In the genomic region with DNA sequence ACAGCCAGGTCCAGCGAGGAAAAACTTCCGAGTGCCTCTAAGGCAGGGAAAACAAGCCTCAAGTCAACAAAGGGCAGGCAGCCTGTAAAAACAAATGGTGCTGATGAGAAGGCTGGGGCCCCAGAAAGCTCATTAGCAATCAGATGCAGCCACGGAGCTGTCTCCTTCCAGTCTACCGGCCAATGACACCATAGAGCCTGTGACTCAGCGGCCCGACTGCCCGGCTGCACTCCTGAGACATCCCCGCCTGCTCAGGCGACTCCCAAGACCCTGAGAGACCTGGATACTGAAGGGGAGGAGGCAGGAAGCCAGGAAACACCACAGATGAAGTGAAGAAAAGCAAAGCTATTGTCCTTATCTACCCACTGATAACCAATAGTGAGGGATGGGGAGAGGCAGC, we compare ENCODE assay signal across 11 cellular contexts.
DNase-seq lines count a peak whose midpoint lies in the region; ATAC-seq and TF ChIP-seq lines count a peak whose summit lies in the region.
"Had no signal": no experiment of that assay in that cellular context is flagged by ENCODE, and none has a peak within 500 bp of the region (broad histone marks: within the 10 kb centered on the region; RNA-seq: fewer than 3 reads in every experiment).

No MANE protein-coding gene starts in this region.

- H3K36me3 ChIP-seq in thyroid gland (no peaks in the 10 kb centered on the region), vagina (no peaks in the 10 kb centered on the region)
- H3K36me3 ChIP-seq: transverse colon had no signal

- WGBS in thyroid gland, 2 donors, result 27 to 29% methylated on average over 5 to 9 of the region's 9 CpGs

- no peaks in the 10 kb centered on the region for H3K4me1 Mint-ChIP-seq in activated CD8-positive, alpha-beta T cell treated with anti-CD3 and anti-CD28 coated beads for 36 hours (ENCODE audit: low read depth)

- POLR2A ChIA-PET in activated CD8-positive, alpha-beta T cell treated with anti-CD3 and anti-CD28 coated beads for 36 hours (lab: Charles Lee), result no interaction called here

- H3K27me3 Mint-ChIP-seq in activated CD8-positive, alpha-beta T cell treated with anti-CD3 and anti-CD28 coated beads for 36 hours, result no peaks in the 10 kb centered on the region

- no peak overlapping the region for H3K27ac Mint-ChIP-seq in activated CD8-positive, alpha-beta T cell treated with anti-CD3 and anti-CD28 coated beads for 36 hours

- no peaks in the 10 kb centered on the region for H3K36me3 Mint-ChIP-seq in activated CD8-positive, alpha-beta T cell treated with anti-CD3 and anti-CD28 coated beads for 36 hours (ENCODE audit: low read depth)

- ATAC-seq in activated CD8-positive, alpha-beta T cell treated with anti-CD3 and anti-CD28 coated beads for 36 hours, result no peak

- H3K4me1 ChIP-seq in thyroid gland (no peaks in the 10 kb centered on the region), vagina (no peaks in the 10 kb centered on the region)
- H3K4me1 ChIP-seq: transverse colon had no signal

- H3K4me3 ChIP-seq in thyroid gland (replicated peaks in 1 of 3) (no peak overlapping the region), vagina (no peak overlapping the region)
- H3K4me3 ChIP-seq: transverse colon had no signal

- TF ChIP-seq POLR2A in thyroid gland (IDR thresholded peaks at IDR 0.05) (no peak), vagina (IDR thresholded peaks at IDR 0.05) (no peak)

- H3K4me3 Mint-ChIP-seq in activated CD8-positive, alpha-beta T cell treated with anti-CD3 and anti-CD28 coated beads for 36 hours, result no peak overlapping the region

- intact Hi-C loops in thyroid gland (cut with DNase I) (no loop called here), vagina (cut with DNase I) (no loop called here)
- intact Hi-C loops in activated CD8-positive, alpha-beta T cell treated with anti-CD3 and anti-CD28 coated beads for 36 hours (cut with micrococcal nuclease), result no loop called here

- H3K9me3 ChIP-seq in thyroid gland, result no peaks in the 10 kb centered on the region
- no peaks in the 10 kb centered on the region for H3K9me3 ChIP-seq in vagina
- H3K9me3 ChIP-seq: transverse colon had no signal

- H3K9me3 Mint-ChIP-seq in activated CD8-positive, alpha-beta T cell treated with anti-CD3 and anti-CD28 coated beads for 36 hours, result no peaks in the 10 kb centered on the region

- H3K27me3 ChIP-seq in thyroid gland (no peaks in the 10 kb centered on the region), vagina (no peaks in the 10 kb centered on the region)
- H3K27me3 ChIP-seq: transverse colon had no signal

- TF ChIP-seq CTCF in thyroid gland (IDR thresholded peaks at IDR 0.05), result no peak
- no peak for TF ChIP-seq CTCF in activated CD8-positive, alpha-beta T cell treated with anti-CD3 and anti-CD28 coated beads for 36 hours (IDR thresholded peaks at IDR 0.05)
- no peak for TF ChIP-seq CTCF in vagina (IDR thresholded peaks at IDR 0.05)

- CTCF ChIA-PET in activated CD8-positive, alpha-beta T cell treated with anti-CD3 and anti-CD28 coated beads for 36 hours (lab: Charles Lee), result no interaction called here

- peak; percentile 41 for DNase-seq in M059J (ENCODE audit: low read depth)
- peak; percentile 1 for DNase-seq in cerebellar cortex (ENCODE audit: low spot score)
- peak; percentile 61 for DNase-seq in iPS-NIHi11 (ENCODE audit: low spot score)
- DNase-seq in thyroid gland, result peak; percentile 5 to 8
- no peak for DNase-seq in activated CD8-positive, alpha-beta T cell treated with anti-CD3 and anti-CD28 coated beads for 36 hours
- no peak for DNase-seq in vagina (ENCODE audit: extremely low spot score in 2 of 2)
- DNase-seq in activated naive CD4-positive, alpha-beta T cell treated with Interleukin-2 at 50 U/mL for 16 hours, result no peak
- DNase-seq: GF-D8, NCI-H2171 treated with DMSO at 0.1 percent for 48 hours, transverse colon had no signal

- H3K27ac ChIP-seq in thyroid gland (no peak overlapping the region), vagina (no peak overlapping the region)
- H3K27ac ChIP-seq: transverse colon, VCaP had no signal

Comparison
In these comparisons a context has a peak if more than half of its experiments do, and no peak if none do; other contexts are left out.
1. DNase-seq: peak in M059J (single experiment), cerebellar cortex (single experiment), iPS-NIHi11 (single experiment) and thyroid gland (2 of 2); none in activated CD8-positive, alpha-beta T cell treated with anti-CD3 and anti-CD28 coated beads for 36 hours (single experiment), vagina (0 of 2) and activated naive CD4-positive, alpha-beta T cell treated with Interleukin-2 at 50 U/mL for 16 hours (single experiment).